Comparison of ENCODE assay signal across 8 cellular contexts in the genomic region with DNA sequence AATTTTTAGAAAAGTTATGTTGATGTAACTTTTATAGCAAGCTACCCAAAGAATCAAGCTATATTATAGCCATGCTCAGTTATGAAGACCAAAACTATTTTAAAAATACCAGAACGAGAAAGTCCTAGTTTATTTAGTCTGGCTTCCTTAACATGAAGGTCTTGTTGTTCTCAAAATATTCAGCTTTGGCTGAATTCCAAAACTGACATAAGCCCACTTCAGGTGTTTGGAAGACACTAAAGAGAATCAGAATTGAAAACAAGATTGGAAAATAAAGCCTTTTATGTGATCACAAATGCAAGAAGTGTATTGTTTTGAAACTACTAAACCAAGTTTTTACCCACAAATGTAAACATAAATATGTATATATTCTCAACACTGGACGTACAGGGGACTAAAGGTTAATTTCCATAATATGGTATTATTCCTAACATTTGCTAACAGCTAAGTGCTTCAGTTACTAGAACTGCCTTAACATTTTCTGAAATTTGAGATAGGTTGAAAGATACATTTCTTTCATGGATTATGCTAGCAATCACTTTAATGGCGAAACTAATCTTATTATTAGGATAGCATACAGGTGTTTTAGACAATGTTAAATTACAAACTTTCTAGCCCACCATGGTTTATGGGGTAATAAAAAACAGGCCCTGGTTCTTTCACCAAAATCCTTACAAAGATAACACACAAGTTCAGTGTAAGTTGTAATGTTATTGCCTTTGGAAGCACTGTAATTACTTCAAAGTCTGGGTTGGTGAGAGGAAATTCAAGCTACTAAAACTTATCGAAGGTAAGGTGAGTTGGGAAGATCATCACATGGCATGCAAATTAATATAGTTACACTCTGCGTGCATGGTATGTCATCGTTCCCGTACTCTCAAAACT. TPM values are rescaled to one million over a fixed set of nuclear protein-coding genes. Genes with fewer than 3 reads are reported as not detected.
DNase-seq lines count a peak whose midpoint lies in the region; ATAC-seq and TF ChIP-seq lines count a peak whose summit lies in the region.

No MANE protein-coding gene starts in this region.

- WGBS in heart left ventricle, 4 donors, result 17 to 27% (median 22%) methylated on average over 7 of the region's 7 CpGs

- H3K27ac ChIP-seq in heart left ventricle, result peak overlapping the region; percentile 84 to 98 (median 94)
- peak overlapping the region; percentile 92 to 96 for H3K27ac ChIP-seq in uterus

- H3K4me3 Mint-ChIP-seq in memory B cell, result peak overlapping the region; percentile 93

- H3K4me3 ChIP-seq in heart left ventricle (peak overlapping the region; percentile 29 to 94 (median 78)), astrocyte of the cerebellum (ENCODE audit: low read depth, low read length) (peak overlapping the region; percentile 88), uterus (peak overlapping the region; percentile 65 to 92)

- no peak for DNase-seq in heart left ventricle
- DNase-seq in cardiac septum (ENCODE audit: low spot score), result no peak
- no peak for DNase-seq in astrocyte of the cerebellum (ENCODE audit: low read depth)
- no peak for DNase-seq in memory B cell (ENCODE audit: low spot score in 2 of 2)
- DNase-seq in uterus, result no peak
- no peak for DNase-seq in stimulated activated CD4-positive, alpha-beta T cell treated with anti-CD3 and anti-CD28 coated beads, Interleukin-2, amount 100 ng/mL, for 24 hours
- no peak for DNase-seq in AML-193 (lab: John Stamatoyannopoulos, UW)
- no peak for DNase-seq in stimulated activated naive CD4-positive, alpha-beta T cell (lab: John Stamatoyannopoulos, UW)

- H3K36me3 Mint-ChIP-seq in memory B cell, result peaks cover 8% of the 10 kb centered on the region

- ATAC-seq in heart left ventricle (no peak), memory B cell (ENCODE audit: low read depth) (no peak)

- TF ChIP-seq CTCF in heart left ventricle (IDR thresholded peaks at IDR 0.05) (no peak), astrocyte of the cerebellum (IDR thresholded peaks at IDR 0.05; ENCODE audit: low read depth, low read length, missing control alignments) (no peak), uterus (IDR thresholded peaks at IDR 0.05) (no peak)

- in situ Hi-C loops in astrocyte of the cerebellum (cut with HindIII; ENCODE audit: low sequenced_read_pairs), result no loop called here

- H3K9me3 ChIP-seq in heart left ventricle (no peaks in the 10 kb centered on the region), uterus (no peaks in the 10 kb centered on the region)

- H3K4me1 ChIP-seq in heart left ventricle, result peaks cover 0 to 58% (median 30%) of the 10 kb centered on the region in 12 donors
- H3K4me1 ChIP-seq in uterus, result no peaks in the 10 kb centered on the region

- intact Hi-C loops in heart left ventricle (cut with DNase I), result loop anchor here in 7 of 10 donors (5.0 to 10.0 kb wide), 6 partner anchors 43 to 208 kb away; no protein-coding TSS in a partner anchor
- intact Hi-C loops in cardiac septum (cut with DNase I), result loop anchor here (5.0 kb wide), 1 partner anchor 78 kb away; no protein-coding TSS in a partner anchor
- intact Hi-C loops in uterus (cut with DNase I; ENCODE audit: low total_unique reads), result loop anchor here (5.0 kb wide), 1 partner anchor 143 kb away; no protein-coding TSS in a partner anchor

- no peaks in the 10 kb centered on the region for H3K36me3 ChIP-seq in heart left ventricle
- no peaks in the 10 kb centered on the region for H3K36me3 ChIP-seq in uterus

- no peaks in the 10 kb centered on the region for H3K27me3 Mint-ChIP-seq in memory B cell

- no peaks in the 10 kb centered on the region for H3K9me3 Mint-ChIP-seq in memory B cell

- H3K27me3 ChIP-seq in heart left ventricle (no peaks in the 10 kb centered on the region), uterus (no peaks in the 10 kb centered on the region)

- TF ChIP-seq POLR2A in heart left ventricle (IDR thresholded peaks at IDR 0.05), result no peak
- no peak for TF ChIP-seq POLR2A in uterus (IDR thresholded peaks at IDR 0.05)

- peak overlapping the region; percentile 99 for H3K27ac Mint-ChIP-seq in memory B cell

- peaks cover 26% of the 10 kb centered on the region for H3K4me1 Mint-ChIP-seq in memory B cell

RNA-seq across cellular contexts. Expression of a gene that starts 1.6 kb away (rescaled TPM):
- 10 to 100 TPM; 18.7 to 34.1 (median 28.0) TPM for total RNA-seq in heart left ventricle
- 1 to 10 TPM; 7.1 to 9.5 TPM for polyA plus RNA-seq in heart left ventricle
- 17.6 TPM for total RNA-seq in cardiac septum
- 10 to 100 TPM in 2 of 4 donors, 1 to 10 TPM in 2; 9.5 to 67.1 (median 15.4) TPM for total RNA-seq in uterus

RNA-seq across cellular contexts. Expression of a gene that starts 31.7 kb away (rescaled TPM):
- total RNA-seq in heart left ventricle, result 10 to 100 TPM in 6 of 9 donors, 1 to 10 TPM in 3; 6.4 to 22.1 (median 15.6) TPM
- polyA plus RNA-seq in heart left ventricle, result 1 to 10 TPM; 4.7 to 5.1 TPM
- 13.2 TPM for total RNA-seq in cardiac septum
- total RNA-seq in uterus, result 10 to 100 TPM in 2 of 4 donors, 1 to 10 TPM in 1, not detected in 1; 9.0 to 21.5 (median 11.7) TPM
